ENCODE assay signal across 12 cellular contexts in genomic region chr6:4010682-4011081, GRCh38.
DNase-seq lines count a peak whose midpoint lies in the region; ATAC-seq and TF ChIP-seq lines count a peak whose summit lies in the region.
"Had no signal": no experiment of that assay in that cellular context is flagged by ENCODE, and none has a peak within 500 bp of the region (broad histone marks: within the 10 kb centered on the region; RNA-seq: fewer than 3 reads in every experiment).

No MANE protein-coding gene starts in this region.

- H2AFZ ChIP-seq in KMS-11 (ENCODE audit: low read depth): no peak overlapping the region
- H2AFZ ChIP-seq: neural progenitor cell had no signal

- H3K27me3 Mint-ChIP-seq in activated T-cell treated with anti-CD3 and anti-CD28 coated beads, Interleukin-2, amount 50 U/mL, for 24 hours: no peaks in the 10 kb centered on the region
- H3K27me3 Mint-ChIP-seq in activated T-helper 2 cell treated with anti-CD3 and anti-CD28 coated beads, Interferon-gamma antibody, Interleukin-2, Interleukin-4, amounts not matched to agents 10 μg/mL and 5 μg/mL and 100 μg/mL, durations not matched to agents 14 hours and 24 hours and 36 hours (ENCODE audit: low read depth): no peaks in the 10 kb centered on the region

- H4K20me1 ChIP-seq in KMS-11 (ENCODE audit: insufficient read depth): no peaks in the 10 kb centered on the region

- no peaks in the 10 kb centered on the region for H3K36me3 ChIP-seq in KMS-11 (ENCODE audit: insufficient read depth)
- H3K36me3 ChIP-seq in neutrophil: no peaks in the 10 kb centered on the region
- peaks cover 0 to 6% of the 10 kb centered on the region in 2 donors for H3K36me3 ChIP-seq in ascending aorta

- H3K4me3 ChIP-seq in KMS-11 (IDR thresholded peaks at IDR 0.05; ENCODE audit: insufficient read depth, low read depth, low read length): no peak overlapping the region
- peak overlapping the region; percentile 22 to 28 for H3K4me3 ChIP-seq in neutrophil (ENCODE audit: low read depth in 1 of 2, low read length in 1 of 2)
- H3K4me3 ChIP-seq in ascending aorta: no peak overlapping the region
- H3K4me3 ChIP-seq: neural progenitor cell had no signal

- peaks cover 59% of the 10 kb centered on the region for H3K4me1 Mint-ChIP-seq in activated T-cell treated with anti-CD3 and anti-CD28 coated beads, Interleukin-2, amount 50 U/mL, for 24 hours (ENCODE audit: low read depth)
- peaks cover 51% of the 10 kb centered on the region for H3K4me1 Mint-ChIP-seq in activated T-helper 2 cell treated with anti-CD3 and anti-CD28 coated beads, Interferon-gamma antibody, Interleukin-2, Interleukin-4, amounts not matched to agents 10 μg/mL and 5 μg/mL and 100 μg/mL, durations not matched to agents 14 hours and 24 hours and 36 hours (ENCODE audit: low read depth)

- H3K27ac ChIP-seq in KMS-11 (no peak overlapping the region), neutrophil (peak overlapping the region; percentile 50), ascending aorta (no peak overlapping the region)
- H3K27ac ChIP-seq: neural progenitor cell had no signal

- TF ChIP-seq CTCF in KMS-11 (conservative IDR thresholded peaks at IDR 0.05; ENCODE audit: low read depth, low read length): no peak
- TF ChIP-seq CTCF in neutrophil (IDR thresholded peaks at IDR 0.05): no peak
- no peak for TF ChIP-seq CTCF in ascending aorta (IDR thresholded peaks at IDR 0.05)

- ATAC-seq in GM18519 (IDR thresholded peaks at IDR 0.05; ENCODE audit: low FRiP score, unreplicated experiment): no peak
- ATAC-seq: Right ventricle myocardium inferior had no signal

- no peaks in the 10 kb centered on the region for H3K27me3 ChIP-seq in KMS-11 (ENCODE audit: insufficient read depth, low read depth)
- H3K27me3 ChIP-seq in neutrophil: no peaks in the 10 kb centered on the region
- H3K27me3 ChIP-seq in ascending aorta: no peaks in the 10 kb centered on the region
- H3K27me3 ChIP-seq: neural progenitor cell had no signal

- H3K4me1 ChIP-seq in KMS-11 (ENCODE audit: low read depth, poor library complexity, severe bottlenecking): peaks cover 30% of the 10 kb centered on the region
- H3K4me1 ChIP-seq in neutrophil (ENCODE audit: control insufficient read depth in 1 of 2, insufficient read depth in 1 of 2, low read depth in 1 of 2, low read length in 1 of 2): peaks cover 22 to 23% of the 10 kb centered on the region in 2 experiments
- no peaks in the 10 kb centered on the region for H3K4me1 ChIP-seq in ascending aorta
- H3K4me1 ChIP-seq: neural progenitor cell had no signal

- no peak overlapping the region for H3K9ac ChIP-seq in KMS-11
- H3K9ac ChIP-seq: neural progenitor cell had no signal

- peak; percentile 37 for DNase-seq in activated T-cell treated with anti-CD3 and anti-CD28 coated beads, Interleukin-2, amount 50 U/mL, for 24 hours
- no peak for DNase-seq in activated T-cell treated with anti-CD3 and anti-CD28 coated beads, Interleukin-2, amount 50 U/mL, for 48 hours
- no peak for DNase-seq in activated T-helper 2 cell treated with anti-CD3 and anti-CD28 coated beads, Interferon-gamma antibody, Interleukin-2, Interleukin-4, amounts not matched to agents 10 μg/mL and 5 μg/mL and 100 μg/mL, durations not matched to agents 14 hours and 24 hours and 36 hours (ENCODE audit: low spot score)
- no peak for DNase-seq in ascending aorta (ENCODE audit: low spot score in 2 of 2)
- DNase-seq in NCI-H2196 treated with DMSO at 0.1 percent for 48 hours (lab: John Stamatoyannopoulos, UW; ENCODE audit: unreplicated experiment): no peak
- DNase-seq: NCI-H1694 treated with DMSO at 0.1 percent for 48 hours, substantia nigra had no signal

- H3K36me3 Mint-ChIP-seq in activated T-cell treated with anti-CD3 and anti-CD28 coated beads, Interleukin-2, amount 50 U/mL, for 24 hours (ENCODE audit: low read depth): peaks cover 20% of the 10 kb centered on the region
- peaks cover 36% of the 10 kb centered on the region for H3K36me3 Mint-ChIP-seq in activated T-helper 2 cell treated with anti-CD3 and anti-CD28 coated beads, Interferon-gamma antibody, Interleukin-2, Interleukin-4, amounts not matched to agents 10 μg/mL and 5 μg/mL and 100 μg/mL, durations not matched to agents 14 hours and 24 hours and 36 hours (ENCODE audit: low read depth)

- H3K4me3 Mint-ChIP-seq in activated T-cell treated with anti-CD3 and anti-CD28 coated beads, Interleukin-2, amount 50 U/mL, for 24 hours: peak overlapping the region; percentile 51
- H3K4me3 Mint-ChIP-seq in activated T-helper 2 cell treated with anti-CD3 and anti-CD28 coated beads, Interferon-gamma antibody, Interleukin-2, Interleukin-4, amounts not matched to agents 10 μg/mL and 5 μg/mL and 100 μg/mL, durations not matched to agents 14 hours and 24 hours and 36 hours (ENCODE audit: low read depth): peak overlapping the region; percentile 7
- H3K4me3 Mint-ChIP-seq: neural progenitor cell had no signal

- H3K27ac Mint-ChIP-seq in activated T-cell treated with anti-CD3 and anti-CD28 coated beads, Interleukin-2, amount 50 U/mL, for 24 hours: peak overlapping the region; percentile 86
- peak overlapping the region; percentile 13 for H3K27ac Mint-ChIP-seq in activated T-helper 2 cell treated with anti-CD3 and anti-CD28 coated beads, Interferon-gamma antibody, Interleukin-2, Interleukin-4, amounts not matched to agents 10 μg/mL and 5 μg/mL and 100 μg/mL, durations not matched to agents 14 hours and 24 hours and 36 hours
- H3K27ac Mint-ChIP-seq: neural progenitor cell had no signal

- peaks cover 22% of the 10 kb centered on the region; the same call in 1 of the 2 replicates for H3K79me2 ChIP-seq in KMS-11 (ENCODE audit: insufficient read depth, low read depth)

- intact Hi-C loops in activated T-helper 2 cell treated with anti-CD3 and anti-CD28 coated beads, Interferon-gamma antibody, Interleukin-2, Interleukin-4, amounts not matched to agents 10 μg/mL and 5 μg/mL and 100 μg/mL, durations not matched to agents 14 hours and 24 hours and 36 hours (cut with micrococcal nuclease): loop anchor here (1.0 to 10.0 kb wide), 2 partner anchors 8 to 1246 kb away; partner anchors contain the start of gene WRNIP1
- intact Hi-C loops in ascending aorta (cut with DNase I): loop anchor here (10.0 kb wide), 1 partner anchor 896 kb away; the partner anchor contains the start of gene BPHL

- H3K4me2 ChIP-seq in KMS-11: peak overlapping the region; percentile 32; the same call in 1 of the 2 replicates
- H3K4me2 ChIP-seq: neural progenitor cell had no signal

- H3K9me3 ChIP-seq in neutrophil: no peaks in the 10 kb centered on the region
- no peaks in the 10 kb centered on the region for H3K9me3 ChIP-seq in ascending aorta

- H3K9me3 Mint-ChIP-seq in activated T-cell treated with anti-CD3 and anti-CD28 coated beads, Interleukin-2, amount 50 U/mL, for 24 hours: no peaks in the 10 kb centered on the region
- peaks cover 7% of the 10 kb centered on the region for H3K9me3 Mint-ChIP-seq in activated T-helper 2 cell treated with anti-CD3 and anti-CD28 coated beads, Interferon-gamma antibody, Interleukin-2, Interleukin-4, amounts not matched to agents 10 μg/mL and 5 μg/mL and 100 μg/mL, durations not matched to agents 14 hours and 24 hours and 36 hours

Comparison
In these comparisons a context has a peak if more than half of its experiments do, and no peak if none do; other contexts are left out.
1. H3K4me3 ChIP-seq: peak in neutrophil (2 of 2); none in KMS-11 (single experiment) and ascending aorta (0 of 2).